8 cellular contexts compared by ENCODE assay signal in the genomic region with DNA sequence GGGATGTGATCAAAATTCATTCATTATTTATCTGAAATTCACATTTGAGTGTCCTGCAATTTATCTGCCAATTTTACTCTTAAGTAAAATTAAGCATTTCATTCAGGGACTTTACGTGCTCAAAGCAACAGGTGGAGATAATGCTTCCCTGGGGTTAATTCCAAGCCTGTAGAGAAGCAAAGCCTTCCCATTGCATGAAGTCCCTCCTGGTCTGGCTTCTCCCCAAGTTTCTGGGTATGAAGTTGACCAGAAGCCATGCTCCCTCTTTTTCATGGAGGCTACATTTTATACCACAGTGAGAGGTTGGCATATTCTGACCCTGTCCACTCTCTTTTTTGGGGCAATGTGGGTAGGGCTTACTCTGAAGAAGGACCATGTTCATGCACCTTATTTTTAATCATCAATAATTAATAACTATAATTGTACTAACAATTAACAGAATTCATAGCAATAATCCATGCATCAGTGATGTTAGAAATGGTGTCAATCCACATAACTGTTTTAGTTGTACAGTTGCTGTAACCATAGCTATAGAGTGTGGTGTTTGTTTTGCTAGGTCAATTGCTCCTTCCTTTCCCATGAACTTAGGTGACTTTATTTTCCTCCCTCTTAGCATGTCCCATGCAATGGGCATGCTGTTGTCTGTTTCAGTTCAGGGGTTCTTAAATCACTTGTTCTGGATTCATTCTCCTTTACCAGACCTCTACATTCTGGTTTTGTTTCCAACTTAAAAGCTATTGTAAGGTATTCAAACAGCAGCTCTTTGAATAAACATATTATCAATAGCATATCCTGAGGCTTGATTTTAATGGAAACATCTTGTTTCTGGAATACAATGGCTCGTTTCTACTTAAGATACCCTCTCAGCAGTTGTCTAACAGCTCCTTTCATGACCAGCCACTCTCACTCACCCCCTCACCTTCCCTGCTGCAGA. TPM values are rescaled to one million over a fixed set of nuclear protein-coding genes. Genes with fewer than 3 reads are reported as not detected.
DNase-seq lines count a peak whose midpoint lies in the region; ATAC-seq and TF ChIP-seq lines count a peak whose summit lies in the region.

No MANE protein-coding gene starts in this region.

- H3K36me3 Mint-ChIP-seq in effector memory CD8-positive, alpha-beta T cell (ENCODE audit: insufficient read depth): no peaks in the 10 kb centered on the region

- ATAC-seq in effector memory CD8-positive, alpha-beta T cell (replicated peaks): no peak
- no peak for ATAC-seq in GM21526 (IDR thresholded peaks at IDR 0.05; ENCODE audit: low FRiP score, unreplicated experiment)

- H3K4me1 ChIP-seq in A673 (ENCODE audit: insufficient read depth, low read length, poor library complexity, severe bottlenecking): no peaks in the 10 kb centered on the region
- peaks cover 24% of the 10 kb centered on the region for H3K4me1 ChIP-seq in HEK293 (ENCODE audit: control insufficient read depth, insufficient read depth, low read length)
- H3K4me1 ChIP-seq in muscle layer of colon (ENCODE audit: insufficient read depth, low read length): peaks cover 43% of the 10 kb centered on the region

- H3K9me3 ChIP-seq in A673 (ENCODE audit: low read depth, low read length, poor library complexity, severe bottlenecking) (no peaks in the 10 kb centered on the region), HEK293 (ENCODE audit: control insufficient read depth, insufficient read depth, low read depth, low read length) (no peaks in the 10 kb centered on the region), muscle layer of colon (ENCODE audit: low read length) (no peaks in the 10 kb centered on the region)

- H3K9ac ChIP-seq in muscle layer of colon (ENCODE audit: low read length): peak overlapping the region; percentile 68

- POLR2A ChIA-PET in A673 (lab: Charles Lee; ENCODE audit: low non-redundant PET): no interaction called here
- POLR2A ChIA-PET in HEK293 (lab: Yijun Ruan, JAX): interaction anchor here (0.9 to 3.0 kb wide), 7 partner anchors 9 to 64 kb away, joined by 3 to 32 read pairs (median 7); no protein-coding TSS in a partner anchor

- CTCF ChIA-PET in A673 (lab: Charles Lee) (no interaction called here), HEK293 (lab: Yijun Ruan, JAX) (interaction anchor here (1.3 to 4.7 kb wide), 7 partner anchors 10 to 72 kb away, joined by 3 to 41 read pairs (median 9); no protein-coding TSS in a partner anchor)

- DNase-seq in A673 (ENCODE audit: low spot score): no peak
- no peak for DNase-seq in effector memory CD8-positive, alpha-beta T cell
- no peak for DNase-seq in stimulated activated CD4-positive, alpha-beta T cell treated with anti-CD3 and anti-CD28 coated beads, Interleukin-1b, Interleukin-23, amount 100 ng/mL, for 48 hours
- no peak for DNase-seq in GM19238 (ENCODE audit: insufficient read length, low spot score)
- DNase-seq in NCI-H1092 treated with DMSO at 0.1 percent for 48 hours (lab: John Stamatoyannopoulos, UW): no peak

- intact Hi-C loops in A673 (cut with micrococcal nuclease; ENCODE audit: unreplicated experiment): no loop called here

- BruUV-seq in A673 (replicated peaks; lab: Mats Ljungman, UMichigan): no TSS peak

- peaks cover 14% of the 10 kb centered on the region for H3K27me3 ChIP-seq in A673 (replicated peaks; ENCODE audit: insufficient read depth, low read depth, low read length, poor library complexity)
- no peaks in the 10 kb centered on the region for H3K27me3 ChIP-seq in muscle layer of colon (ENCODE audit: control insufficient read depth in 1 of 2, insufficient read depth in 2 of 2, low read length in 2 of 2)

- no peak overlapping the region for H3K27ac Mint-ChIP-seq in effector memory CD8-positive, alpha-beta T cell

- peaks cover 16 to 18% of the 10 kb centered on the region in 2 donors for H3K4me1 Mint-ChIP-seq in effector memory CD8-positive, alpha-beta T cell (ENCODE audit: low read depth in 2 of 2)

- H3K27ac ChIP-seq in A673 (ENCODE audit: low read depth, low read length, poor library complexity, severe bottlenecking) (no peak overlapping the region), HEK293 (ENCODE audit: extremely low read depth, low read depth, low read length) (peak overlapping the region; percentile 94; the same call in 1 of the 2 replicates), muscle layer of colon (ENCODE audit: low read depth, low read length) (peak overlapping the region; percentile 97)

- H3K4me3 ChIP-seq in A673 (ENCODE audit: low read depth, low read length, poor library complexity, severe bottlenecking): peak overlapping the region; percentile 51
- peak overlapping the region; percentile 74 for H3K4me3 ChIP-seq in HEK293 (ENCODE audit: low read depth, low read length)
- H3K4me3 ChIP-seq in muscle layer of colon (ENCODE audit: low read depth in 1 of 2, low read length in 2 of 2): peak overlapping the region; percentile 87 to 92

- no peaks in the 10 kb centered on the region for H3K9me3 Mint-ChIP-seq in effector memory CD8-positive, alpha-beta T cell

- H3K27me3 Mint-ChIP-seq in effector memory CD8-positive, alpha-beta T cell: peaks cover 69 to 86% of the 10 kb centered on the region in 2 donors

- H3K36me3 ChIP-seq in A673 (ENCODE audit: insufficient read depth, low read length, poor library complexity, severe bottlenecking) (no peaks in the 10 kb centered on the region), HEK293 (ENCODE audit: control insufficient read depth in 2 of 2, insufficient read depth in 1 of 2, low read length in 2 of 2) (no peaks in the 10 kb centered on the region), muscle layer of colon (ENCODE audit: insufficient read depth, low read length) (peaks cover 7% of the 10 kb centered on the region)

- TF ChIP-seq CTCF in A673 (conservative IDR thresholded peaks at IDR 0.05; ENCODE audit: low read depth, low read length) (no peak), HEK293 (tag by site-specific recombination; IDR thresholded peaks at IDR 0.05) (no peak)

- peak overlapping the region; percentile 69 to 87 for H3K4me3 Mint-ChIP-seq in effector memory CD8-positive, alpha-beta T cell

TF ChIP-seq in HEK293, 187 proteins besides CTCF, POLR2A, EP300 and RAD21:
- no peak for TF ChIP-seq ZBTB20 (tag by site-specific recombination; IDR thresholded peaks at IDR 0.05)
- peak; percentile 43; the same call in 1 of the 2 replicates for TF ChIP-seq SCRT1 (tag by site-specific recombination; IDR thresholded peaks at IDR 0.05; ENCODE audit: borderline replicate concordance)
- peak; percentile 97 for TF ChIP-seq SCRT2 (tag by site-specific recombination; IDR thresholded peaks at IDR 0.05)

RNA-seq across cellular contexts. Expression of gene LAMA4, which starts 1.5 kb away (rescaled TPM):
- total RNA-seq in A673 (2021): 1.2 and 2.0 TPM in 2 replicates
